In genomic region chr19:49641688-49642487, GRCh38 we compare ENCODE assay signal across 1 cellular context.
TF ChIP-seq lines count a peak whose summit lies in the region.

Gene SCAF1, plus strand, starts transcription at chr19:49642209. Its CDS starts 2,818 bp downstream, at chr19:49645027.

TF ChIP-seq in A549, 52 proteins besides CTCF, POLR2A, EP300 and RAD21 (continued from another document):
- TF ChIP-seq REST (IDR thresholded peaks at IDR 0.05) (no peak), SMC3 (IDR thresholded peaks at IDR 0.05) (no peak), CBX2 (IDR thresholded peaks at IDR 0.05; ENCODE audit: borderline replicate concordance, low read depth) (no peak), ZC3H11A (IDR thresholded peaks at IDR 0.05) (no peak), RCOR1 (IDR thresholded peaks at IDR 0.05; ENCODE audit: low read depth, low read length) (no peak), HES2 (IDR thresholded peaks at IDR 0.05) (no peak), KDM1A (IDR thresholded peaks at IDR 0.05; ENCODE audit: low read depth) (no peak), RNF2 (IDR thresholded peaks at IDR 0.05; ENCODE audit: borderline replicate concordance, low read depth) (no peak), PBX3 (IDR thresholded peaks at IDR 0.05) (no peak; the same call in 1 of the 2 replicates), POLR2AphosphoS2 (conservative IDR thresholded peaks at IDR 0.05; ENCODE audit: low read length) (peak; percentile 83), RARB (CRISPR knock-in tag; IDR thresholded peaks at IDR 0.05) (0 out of 2 replicates have a peak, but pooled peaks have one; percentile 55), RFX5 (IDR thresholded peaks at IDR 0.05) (0 out of 2 replicates have a peak, but pooled peaks have one; percentile 40), CEBPB (IDR thresholded peaks at IDR 0.05) (peak in 1 of 2 experiments; percentile 29; a peak in 1 of 4 replicates), ELK1 (IDR thresholded peaks at IDR 0.05; ENCODE audit: low read depth, low read length) (no peak), HEYL (CRISPR knock-in tag; IDR thresholded peaks at IDR 0.05) (no peak), CHD4 (IDR thresholded peaks at IDR 0.05; ENCODE audit: borderline replicate concordance) (no peak), FOXS1 (CRISPR knock-in tag; IDR thresholded peaks at IDR 0.05) (peak; percentile 68; the same call in 1 of the 2 replicates), BHLHE40 (IDR thresholded peaks at IDR 0.05; ENCODE audit: low read depth, low read length) (no peak), NR3C1 (IDR thresholded peaks at IDR 0.05) (no peak), HOXA7 (CRISPR knock-in tag; IDR thresholded peaks at IDR 0.05) (no peak; the same call in 1 of the 2 replicates), ZSCAN20 (CRISPR knock-in tag; IDR thresholded peaks at IDR 0.05) (no peak), MAZ (IDR thresholded peaks at IDR 0.05; ENCODE audit: borderline replicate concordance, low read depth, low read length) (peak; percentile 69), CBX8 (IDR thresholded peaks at IDR 0.05) (no peak), E2F6 (IDR thresholded peaks at IDR 0.05; ENCODE audit: borderline replicate concordance, low read depth) (0 out of 2 replicates have a peak, but pooled peaks have one; percentile 43), MAFK (IDR thresholded peaks at IDR 0.05; ENCODE audit: partially characterized antibody) (no peak), TFCP2L1 (CRISPR knock-in tag; IDR thresholded peaks at IDR 0.05) (peak; percentile 98), ATOH8 (CRISPR knock-in tag; IDR thresholded peaks at IDR 0.05; ENCODE audit: low read depth) (no peak)
TF ChIP-seq in A549: peak in this region for 19.
